ENCODE assay signal across 20 cellular contexts in genomic region chr9:116084497-116084896, GRCh38.
DNase-seq lines count a peak whose midpoint lies in the region; ATAC-seq, FAIRE-seq and TF ChIP-seq lines count a peak whose summit lies in the region.
"Had no signal": no experiment of that assay in that cellular context is flagged by ENCODE, and none has a peak within 500 bp of the region (broad histone marks: within the 10 kb centered on the region; RNA-seq: fewer than 3 reads in every experiment).

No MANE protein-coding gene starts in this region.

- peak; percentile 23 for FAIRE-seq in H54 (lab: Jason Lieb, UNC)
- FAIRE-seq: A204.1 had no signal

- no peaks in the 10 kb centered on the region for H3K4me1 ChIP-seq in right cardiac atrium (ENCODE audit: control insufficient read depth, insufficient read depth, low read length)

- no peaks in the 10 kb centered on the region for H3K9me3 Mint-ChIP-seq in activated naive CD8-positive, alpha-beta T cell treated with anti-CD3 and anti-CD28 coated beads, Interleukin-2, amount 50 U/mL, for 24 hours
- H3K9me3 Mint-ChIP-seq: H9 had no signal

- H3K27me3 ChIP-seq in right cardiac atrium (ENCODE audit: control insufficient read depth, insufficient read depth): no peaks in the 10 kb centered on the region

- intact Hi-C loops in Right ventricle myocardium superior (cut with DNase I): no loop called here
- intact Hi-C loops in right cardiac atrium (cut with DNase I): no loop called here

- no peak overlapping the region for H3K9ac ChIP-seq in SK-N-MC (ENCODE audit: insufficient read length)

- no peak overlapping the region for H3K27ac ChIP-seq in right cardiac atrium (ENCODE audit: low read length)
- peak overlapping the region; percentile 76 for H3K27ac ChIP-seq in SK-N-MC
- H3K27ac ChIP-seq: C4-2B, HL-60 had no signal

- H3K4me1 Mint-ChIP-seq in activated naive CD8-positive, alpha-beta T cell treated with anti-CD3 and anti-CD28 coated beads, Interleukin-2, amount 50 U/mL, for 24 hours: no peaks in the 10 kb centered on the region
- H3K4me1 Mint-ChIP-seq: IgD-negative memory B cell had no signal

- WGBS in right cardiac atrium: 71% methylated on average over 1 of the region's 1 CpG

- ATAC-seq in Right ventricle myocardium superior (ENCODE audit: poor library complexity): peak; percentile 30
- ATAC-seq in right cardiac atrium: no peak
- ATAC-seq in activated naive CD8-positive, alpha-beta T cell treated with anti-CD3 and anti-CD28 coated beads, Interleukin-2, amount 50 U/mL, for 24 hours: no peak
- no peak for ATAC-seq in GM18519 (IDR thresholded peaks at IDR 0.05; ENCODE audit: low FRiP score, unreplicated experiment)
- no peak for ATAC-seq in HG03442 (IDR thresholded peaks at IDR 0.05; ENCODE audit: unreplicated experiment)

- H3K27ac Mint-ChIP-seq in activated naive CD8-positive, alpha-beta T cell treated with anti-CD3 and anti-CD28 coated beads, Interleukin-2, amount 50 U/mL, for 24 hours: no peak overlapping the region
- H3K27ac Mint-ChIP-seq: CD4-positive, alpha-beta T cell; IgD-negative memory B cell had no signal

- no peaks in the 10 kb centered on the region for H3K36me3 Mint-ChIP-seq in activated naive CD8-positive, alpha-beta T cell treated with anti-CD3 and anti-CD28 coated beads, Interleukin-2, amount 50 U/mL, for 24 hours (ENCODE audit: low read depth)
- H3K36me3 Mint-ChIP-seq: IgD-negative memory B cell had no signal

- H3K9me3 ChIP-seq in right cardiac atrium (ENCODE audit: control insufficient read depth, low read length) (no peaks in the 10 kb centered on the region), SK-N-MC (ENCODE audit: low read depth, low read length) (no peaks in the 10 kb centered on the region)

- TF ChIP-seq POLR2A in H54 (IDR thresholded peaks at IDR 0.05; ENCODE audit: low read depth, low read length): no peak

- no peak overlapping the region for H3K4me3 Mint-ChIP-seq in activated naive CD8-positive, alpha-beta T cell treated with anti-CD3 and anti-CD28 coated beads, Interleukin-2, amount 50 U/mL, for 24 hours
- H3K4me3 Mint-ChIP-seq: CD4-positive, alpha-beta T cell; H9; IgD-negative memory B cell had no signal

- H3K4me3 ChIP-seq in right cardiac atrium (ENCODE audit: low read length): no peak overlapping the region
- peak overlapping the region; percentile 32; the same call in 1 of the 2 replicates for H3K4me3 ChIP-seq in SK-N-MC

- H3K36me3 ChIP-seq in SK-N-MC (ENCODE audit: insufficient read depth, low read length): no peaks in the 10 kb centered on the region

- DNase-seq in Right ventricle myocardium superior (no peak), right cardiac atrium (no peak), H54 (ENCODE audit: insufficient read length, low spot score) (no peak), SK-N-MC (ENCODE audit: low read depth, low spot score) (no peak), kidney tubule cell (ENCODE audit: low spot score) (peak; percentile 45)
- DNase-seq in activated naive CD8-positive, alpha-beta T cell treated with anti-CD3 and anti-CD28 coated beads, Interleukin-2, amount 50 U/mL, for 24 hours: no peak
- DNase-seq: AML-193; CD4-positive, alpha-beta T cell; DMS153; DMS79; GDM1; GOT3; H9; KBM-7 had no signal

- no peaks in the 10 kb centered on the region for H3K27me3 Mint-ChIP-seq in activated naive CD8-positive, alpha-beta T cell treated with anti-CD3 and anti-CD28 coated beads, Interleukin-2, amount 50 U/mL, for 24 hours
- H3K27me3 Mint-ChIP-seq: CD4-positive, alpha-beta T cell; IgD-negative memory B cell had no signal
